9 cellular contexts compared by ENCODE assay signal in the genomic region with DNA sequence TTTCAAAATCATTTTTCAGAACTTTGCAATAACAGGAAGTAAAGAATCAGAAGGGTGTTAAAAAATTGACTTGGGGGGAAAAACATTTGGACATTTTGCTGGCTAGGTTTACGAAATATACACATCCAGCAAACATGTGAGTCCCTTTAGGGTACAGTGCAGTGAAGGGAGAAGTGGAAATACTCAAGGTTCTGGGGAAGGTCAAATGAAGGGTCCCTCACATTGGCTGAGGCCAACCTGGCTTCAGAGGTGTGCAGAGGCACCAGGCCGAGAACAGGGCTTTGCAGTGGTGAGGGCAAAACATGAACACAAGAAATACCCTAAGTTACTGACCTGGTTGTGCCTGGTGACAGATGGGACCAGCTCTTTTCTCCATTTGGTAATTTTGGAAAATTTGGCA. TPM values are rescaled to one million over a fixed set of nuclear protein-coding genes. Genes with fewer than 3 reads are reported as not detected.
DNase-seq lines count a peak whose midpoint lies in the region; ATAC-seq and TF ChIP-seq lines count a peak whose summit lies in the region.
"Had no signal": no experiment of that assay in that cellular context is flagged by ENCODE, and none has a peak within 500 bp of the region (broad histone marks: within the 10 kb centered on the region; RNA-seq: fewer than 3 reads in every experiment).

No MANE protein-coding gene starts in this region.

- intact Hi-C loops in CD4-positive, alpha-beta T cell (cut with DNase I, micrococcal nuclease): loop anchor here (2.0 kb wide), 2 partner anchors 35 to 45 kb away; partner anchors contain the start of genes CDC16 (in 1 of the 2) and CHAMP1 (in 1 of the 2)

- H3K36me3 ChIP-seq in KOPT-K1 (ENCODE audit: insufficient read depth, low read length): peaks cover 51% of the 10 kb centered on the region

- H3K4me3 Mint-ChIP-seq in CD4-positive, alpha-beta T cell: peak overlapping the region; percentile 91
- H3K4me3 Mint-ChIP-seq in activated naive CD8-positive, alpha-beta T cell treated with anti-CD3 and anti-CD28 coated beads for 36 hours: peak overlapping the region; percentile 88
- peak overlapping the region; percentile 85 to 94 (median 92) for H3K4me3 Mint-ChIP-seq in nephron

- POLR2A ChIA-PET in CD4-positive, alpha-beta T cell (lab: Charles Lee): interaction anchor here (0.8 to 1.5 kb wide), 7 partner anchors 11 to 168 kb away, joined by 3 to 6 read pairs (median 3); no protein-coding TSS in a partner anchor

- no peak for TF ChIP-seq CTCF in CD4-positive, alpha-beta T cell (IDR thresholded peaks at IDR 0.05)
- no peak for TF ChIP-seq CTCF in nephron (IDR thresholded peaks at IDR 0.05; ENCODE audit: unreplicated experiment in 3 of 3)

- H3K27ac Mint-ChIP-seq in CD4-positive, alpha-beta T cell: peak overlapping the region; percentile 94
- peak overlapping the region; percentile 99 for H3K27ac Mint-ChIP-seq in activated naive CD8-positive, alpha-beta T cell treated with anti-CD3 and anti-CD28 coated beads for 36 hours
- H3K27ac Mint-ChIP-seq in nephron: peak overlapping the region; percentile 100

- no peaks in the 10 kb centered on the region for H3K27me3 ChIP-seq in CD4-positive, alpha-beta T cell (ENCODE audit: control insufficient read depth, insufficient read depth, low read length)

- peak overlapping the region; percentile 39 for H3K27ac ChIP-seq in CD4-positive, alpha-beta T cell (ENCODE audit: low read depth, low read length)
- H3K27ac ChIP-seq in KOPT-K1 (ENCODE audit: low read depth, low read length, poor library complexity, severe bottlenecking): peak overlapping the region; percentile 99

- no peak for ATAC-seq in CD4-positive, alpha-beta T cell (ENCODE audit: poor library complexity)
- no peak for ATAC-seq in esophagus mucosa
- no peak for ATAC-seq in GM19351 (IDR thresholded peaks at IDR 0.05; ENCODE audit: unreplicated experiment)

- DNase-seq in CD4-positive, alpha-beta T cell: no peak
- no peak for DNase-seq in activated naive CD8-positive, alpha-beta T cell treated with anti-CD3 and anti-CD28 coated beads for 36 hours
- DNase-seq in NCI-H2081 (lab: John Stamatoyannopoulos, UW) (no peak), DMS114 treated with DMSO at 0.1 percent for 48 hours (lab: John Stamatoyannopoulos, UW; ENCODE audit: unreplicated experiment) (no peak)
- DNase-seq: NCI-H2029 treated with DMSO at 0.1 percent for 48 hours had no signal

- CTCF ChIA-PET in CD4-positive, alpha-beta T cell (lab: Charles Lee): interaction anchor here (1.2 to 2.6 kb wide), 3 partner anchors 47 to 60 kb away, joined by 3 to 11 read pairs (median 5); no protein-coding TSS in a partner anchor

- no peaks in the 10 kb centered on the region for H3K27me3 Mint-ChIP-seq in CD4-positive, alpha-beta T cell
- H3K27me3 Mint-ChIP-seq in activated naive CD8-positive, alpha-beta T cell treated with anti-CD3 and anti-CD28 coated beads for 36 hours: no peaks in the 10 kb centered on the region
- no peaks in the 10 kb centered on the region for H3K27me3 Mint-ChIP-seq in nephron (ENCODE audit: low read depth)

- peaks cover 53% of the 10 kb centered on the region for H3K36me3 Mint-ChIP-seq in CD4-positive, alpha-beta T cell (ENCODE audit: low read depth)
- H3K36me3 Mint-ChIP-seq in activated naive CD8-positive, alpha-beta T cell treated with anti-CD3 and anti-CD28 coated beads for 36 hours: peaks cover 29% of the 10 kb centered on the region
- peaks cover 36% of the 10 kb centered on the region for H3K36me3 Mint-ChIP-seq in nephron (ENCODE audit: low read depth)

- H3K4me1 Mint-ChIP-seq in CD4-positive, alpha-beta T cell (ENCODE audit: low read depth): peaks cover 53% of the 10 kb centered on the region
- peaks cover 32% of the 10 kb centered on the region for H3K4me1 Mint-ChIP-seq in activated naive CD8-positive, alpha-beta T cell treated with anti-CD3 and anti-CD28 coated beads for 36 hours
- H3K4me1 Mint-ChIP-seq in nephron: peaks cover 28% of the 10 kb centered on the region

- H3K9me3 Mint-ChIP-seq in CD4-positive, alpha-beta T cell: no peaks in the 10 kb centered on the region
- H3K9me3 Mint-ChIP-seq in activated naive CD8-positive, alpha-beta T cell treated with anti-CD3 and anti-CD28 coated beads for 36 hours: no peaks in the 10 kb centered on the region
- no peaks in the 10 kb centered on the region for H3K9me3 Mint-ChIP-seq in nephron

- H3K9me3 ChIP-seq in CD4-positive, alpha-beta T cell (ENCODE audit: control insufficient read depth, low read length): no peaks in the 10 kb centered on the region
- H3K9me3 ChIP-seq in KOPT-K1 (ENCODE audit: insufficient read depth, low read length, poor library complexity, severe bottlenecking): no peaks in the 10 kb centered on the region

RNA-seq across cellular contexts. Expression of gene UPF3A, which starts 1.6 kb away (rescaled TPM):
- total RNA-seq in CD4-positive, alpha-beta T cell: 10 to 100 TPM; 31.8 TPM
- total RNA-seq in activated naive CD8-positive, alpha-beta T cell treated with anti-CD3 and anti-CD28 coated beads for 36 hours: 10 to 100 TPM; 42.9 to 45.9 TPM
- 26.2 TPM for total RNA-seq in esophagus mucosa

RNA-seq across cellular contexts. Expression of gene CHAMP1, which starts 34.5 kb away (rescaled TPM):
- 10 to 100 TPM; 11.0 to 12.2 TPM for total RNA-seq in CD4-positive, alpha-beta T cell
- 10 to 100 TPM; 46.2 to 46.6 TPM for total RNA-seq in activated naive CD8-positive, alpha-beta T cell treated with anti-CD3 and anti-CD28 coated beads for 36 hours
- total RNA-seq in esophagus mucosa: 8.9 TPM

RNA-seq across cellular contexts. Expression of gene CDC16, which starts 45.1 kb away (rescaled TPM):
- total RNA-seq in CD4-positive, alpha-beta T cell: 10 to 100 TPM; 68.4 to 69.4 TPM
- total RNA-seq in activated naive CD8-positive, alpha-beta T cell treated with anti-CD3 and anti-CD28 coated beads for 36 hours: 10 to 100 TPM; 72.8 to 73.0 TPM
- total RNA-seq in esophagus mucosa: 32.2 TPM
